ENCODE assay signal across 8 cellular contexts in genomic region chr15:62847900-62848489, GRCh38.
A peak's percentile ranks its signal among the peaks of the same experiment; 100 is the strongest.
DNase-seq lines count a peak whose midpoint lies in the region; ATAC-seq and TF ChIP-seq lines count a peak whose summit lies in the region.

No MANE protein-coding gene starts in this region.

- H3K9me3 ChIP-seq in NT2/D1 (ENCODE audit: insufficient read depth, low read length), result peaks cover 9% of the 10 kb centered on the region; the same call in 1 of the 2 replicates

- peaks cover 3 to 7% of the 10 kb centered on the region in 2 donors for H3K27me3 Mint-ChIP-seq in natural killer cell (ENCODE audit: low read depth in 2 of 2)
- H3K27me3 Mint-ChIP-seq in natural killer cell treated with Interleukin-12 subunit alpha and Interleukin-12 subunit beta and Interleukin-15 and Interleukin-18, amount 100 ng/mL, for 72 hours, result no peaks in the 10 kb centered on the region

- peaks cover 18% of the 10 kb centered on the region for H3K4me1 ChIP-seq in NT2/D1 (ENCODE audit: insufficient read depth, insufficient read length)

- no peaks in the 10 kb centered on the region for H3K36me3 Mint-ChIP-seq in natural killer cell
- no peaks in the 10 kb centered on the region for H3K36me3 Mint-ChIP-seq in natural killer cell treated with Interleukin-12 subunit alpha and Interleukin-12 subunit beta and Interleukin-15 and Interleukin-18, amount 100 ng/mL, for 72 hours

- peaks cover 5% of the 10 kb centered on the region for H3K36me3 ChIP-seq in NT2/D1 (ENCODE audit: insufficient read depth, insufficient read length, low read length)

- H3K4me3 ChIP-seq in NT2/D1 (ENCODE audit: insufficient read length, low read depth), result no peak overlapping the region

- H3K9ac ChIP-seq in NT2/D1 (ENCODE audit: insufficient read length, low read depth), result peak overlapping the region; percentile 7

- TF ChIP-seq CTCF in natural killer cell (IDR thresholded peaks at IDR 0.05), result peak; percentile 40

- ATAC-seq in natural killer cell (no peak), left ventricle myocardium superior (peak; percentile 77), sciatic nerve (peak; percentile 78), HG03520 (IDR thresholded peaks at IDR 0.05; ENCODE audit: unreplicated experiment) (no peak), HG03025 (IDR thresholded peaks at IDR 0.05; ENCODE audit: low FRiP score, unreplicated experiment) (no peak)
- no peak for ATAC-seq in natural killer cell treated with Interleukin-12 subunit alpha and Interleukin-12 subunit beta and Interleukin-15 and Interleukin-18, amount 100 ng/mL, for 72 hours

- peak; percentile 21 for DNase-seq in natural killer cell
- no peak for DNase-seq in natural killer cell treated with Interleukin-12 subunit alpha and Interleukin-12 subunit beta and Interleukin-15 and Interleukin-18, amount 100 ng/mL, for 72 hours (ENCODE audit: low spot score)
- peak; percentile 78 for DNase-seq in NT2/D1 (ENCODE audit: low read depth, low spot score)
- peak; percentile 28 for DNase-seq in activated naive CD4-positive, alpha-beta T cell treated with anti-CD3 and anti-CD28 coated beads, Interleukin-2, amount 50 U/mL, for 16 hours
- DNase-seq in left ventricle myocardium superior, result peak; percentile 85
- peak; percentile 87 for DNase-seq in sciatic nerve (ENCODE audit: low spot score)

- no peak overlapping the region for H3K27ac Mint-ChIP-seq in natural killer cell
- H3K27ac Mint-ChIP-seq in natural killer cell treated with Interleukin-12 subunit alpha and Interleukin-12 subunit beta and Interleukin-15 and Interleukin-18, amount 100 ng/mL, for 72 hours, result no peak overlapping the region

- intact Hi-C loops in natural killer cell (cut with micrococcal nuclease) (loop anchor here (1.0 to 5.0 kb wide), 2 partner anchors 245 to 554 kb away; no protein-coding TSS in a partner anchor), left ventricle myocardium superior (cut with micrococcal nuclease) (loop anchor here (5.0 to 10.0 kb wide), 2 partner anchors 197 to 244 kb away; partner anchors contain the start of gene TPM1), sciatic nerve (cut with DNase I) (loop anchor here (10.0 kb wide), 1 partner anchor 247 kb away; no protein-coding TSS in a partner anchor)

- H3K4me1 Mint-ChIP-seq in natural killer cell, result no peaks in the 10 kb centered on the region
- H3K4me1 Mint-ChIP-seq in natural killer cell treated with Interleukin-12 subunit alpha and Interleukin-12 subunit beta and Interleukin-15 and Interleukin-18, amount 100 ng/mL, for 72 hours (ENCODE audit: low read depth in 2 of 2), result no peaks in the 10 kb centered on the region

- H3K27me3 ChIP-seq in NT2/D1 (ENCODE audit: insufficient read depth, insufficient read length), result no peaks in the 10 kb centered on the region

- H3K9me3 Mint-ChIP-seq in natural killer cell, result no peaks in the 10 kb centered on the region
- no peaks in the 10 kb centered on the region for H3K9me3 Mint-ChIP-seq in natural killer cell treated with Interleukin-12 subunit alpha and Interleukin-12 subunit beta and Interleukin-15 and Interleukin-18, amount 100 ng/mL, for 72 hours

- no peak overlapping the region for H3K4me3 Mint-ChIP-seq in natural killer cell
- no peak overlapping the region for H3K4me3 Mint-ChIP-seq in natural killer cell treated with Interleukin-12 subunit alpha and Interleukin-12 subunit beta and Interleukin-15 and Interleukin-18, amount 100 ng/mL, for 72 hours

Comparison
In these comparisons a context has a peak if more than half of its experiments do, and no peak if none do; other contexts are left out.
1. ATAC-seq: peak in left ventricle myocardium superior (single experiment) and sciatic nerve (single experiment); none in natural killer cell (0 of 3), natural killer cell treated with Interleukin-12 subunit alpha and Interleukin-12 subunit beta and Interleukin-15 and Interleukin-18, amount 100 ng/mL, for 72 hours (0 of 2), HG03520 (single experiment) and HG03025 (single experiment).